ENCODE assay signal across 13 cellular contexts in genomic region chr20:23103284-23104018, GRCh38. TPM values are rescaled to one million over a fixed set of nuclear protein-coding genes. Genes with fewer than 3 reads are reported as not detected.
A peak's percentile ranks its signal among the peaks of the same experiment; 100 is the strongest.
DNase-seq lines count a peak whose midpoint lies in the region; ATAC-seq and TF ChIP-seq lines count a peak whose summit lies in the region.
"Had no signal": no experiment of that assay in that cellular context is flagged by ENCODE, and none has a peak within 500 bp of the region (broad histone marks: within the 10 kb centered on the region; RNA-seq: fewer than 3 reads in every experiment).

No MANE protein-coding gene starts in this region.

- H3K4me2 ChIP-seq in GM23248 (ENCODE audit: unreplicated experiment), result no peak overlapping the region

- H3K79me2 ChIP-seq in GM23248 (ENCODE audit: insufficient read depth), result no peaks in the 10 kb centered on the region

- H3F3A ChIP-seq in GM23248 (ENCODE audit: insufficient read depth), result no peaks in the 10 kb centered on the region

- H3K36me3 ChIP-seq in GM23248 (ENCODE audit: low read depth) (no peaks in the 10 kb centered on the region), heart right ventricle (no peaks in the 10 kb centered on the region), gastrocnemius medialis (no peaks in the 10 kb centered on the region)
- H3K36me3 ChIP-seq: ovary had no signal

- DNase-seq in GM23248 (peak; percentile 5), SKM-1 treated with dmso at 0.1 percent for 144 hours (lab: John Stamatoyannopoulos, UW; ENCODE audit: unreplicated experiment) (peak; percentile 48), heart right ventricle (no peak), gastrocnemius medialis (no peak), HUDEP-2 (lab: John Stamatoyannopoulos, UW; ENCODE audit: unreplicated experiment in 76 of 76) (no peak)
- no peak for DNase-seq in stimulated activated CD4-positive, alpha-beta T cell treated with anti-CD3 and anti-CD28 coated beads, Interleukin-12 subunit alpha, Interleukin-12 subunit beta, amount 100 ng/mL, for 4 hours
- no peak for DNase-seq in activated CD4-positive, alpha-beta T cell treated with anti-CD3 and anti-CD28 coated beads, Interleukin-2, amount 50 U/mL, for 48 hours
- DNase-seq: activated gamma-delta T cell treated with Interleukin-2 at 50 U/mL for 16 hours; DMS153; NCI-H526; ovary; stimulated activated CD4-positive, alpha-beta T cell treated with anti-CD3 and anti-CD28 coated beads, Interleukin-2, amount 100 ng/mL, for 24 hours had no signal

- H3K27ac ChIP-seq in GM23248, result no peak overlapping the region
- peak overlapping the region; percentile 61 to 90 (median 82) for H3K27ac ChIP-seq in heart right ventricle
- peak overlapping the region; percentile 38 to 76 (median 69) for H3K27ac ChIP-seq in gastrocnemius medialis
- H3K27ac ChIP-seq: ovary had no signal

- ATAC-seq in heart right ventricle, result peak in 7 of 8 donors; percentile 28 to 74 (median 57)
- ATAC-seq in gastrocnemius medialis, result peak; percentile 18 to 35
- ATAC-seq in HG02571 (IDR thresholded peaks at IDR 0.05; ENCODE audit: unreplicated experiment), result no peak

- TF ChIP-seq POLR2A in gastrocnemius medialis (IDR thresholded peaks at IDR 0.05), result no peak

- in situ Hi-C loops in GM23248 (cut with MboI) (no loop called here), gastrocnemius medialis (cut with MboI; ENCODE audit: low sequenced_read_pairs in 4 of 4) (no loop called here)

- 72 to 75% methylated on average over 11 of the region's 11 CpGs for WGBS in GM23248 (ENCODE audit: low coverage in 1 of 2, low lambda C conversion rate in 2 of 2, missing lambda C conversion rate in 2 of 2), 2 experiments
- WGBS in heart right ventricle, 2 donors, result 67 to 80% methylated on average over 11 of the region's 11 CpGs

- no peaks in the 10 kb centered on the region for H3K4me1 ChIP-seq in GM23248 (ENCODE audit: insufficient read depth)
- peaks cover 0 to 69% (median 46%) of the 10 kb centered on the region in 9 donors for H3K4me1 ChIP-seq in heart right ventricle
- H3K4me1 ChIP-seq in gastrocnemius medialis, result peaks cover 8 to 40% of the 10 kb centered on the region in 2 donors

- no peak overlapping the region for H2AFZ ChIP-seq in GM23248

- no peak for TF ChIP-seq CTCF in heart right ventricle (IDR thresholded peaks at IDR 0.05)
- no peak for TF ChIP-seq CTCF in gastrocnemius medialis (IDR thresholded peaks at IDR 0.05 in 4 of 5, conservative IDR thresholded peaks at IDR 0.05 in 1 of 5)

- H3K27me3 ChIP-seq in GM23248 (replicated peaks; ENCODE audit: insufficient read depth) (no peaks in the 10 kb centered on the region), heart right ventricle (no peaks in the 10 kb centered on the region), gastrocnemius medialis (no peaks in the 10 kb centered on the region)
- H3K27me3 ChIP-seq: ovary had no signal

- H3K9me3 ChIP-seq in GM23248 (ENCODE audit: low read depth), result no peaks in the 10 kb centered on the region
- no peaks in the 10 kb centered on the region for H3K9me3 ChIP-seq in heart right ventricle
- H3K9me3 ChIP-seq in gastrocnemius medialis, result no peaks in the 10 kb centered on the region
- H3K9me3 ChIP-seq: ovary had no signal

- no peak overlapping the region for H3K4me3 ChIP-seq in GM23248
- no peak overlapping the region for H3K4me3 ChIP-seq in heart right ventricle
- no peak overlapping the region for H3K4me3 ChIP-seq in gastrocnemius medialis
- H3K4me3 ChIP-seq: ovary had no signal

- H3K9me2 ChIP-seq in GM23248 (ENCODE audit: insufficient read depth), result no peaks in the 10 kb centered on the region

- intact Hi-C loops in heart right ventricle (cut with DNase I), result loop anchor here in 1 of 10 donors (1.0 kb wide), 1 partner anchor 17 kb away; the partner anchor contains the start of gene CD93
- intact Hi-C loops in gastrocnemius medialis (cut with DNase I; ENCODE audit: low total_unique reads), result no loop called here

- H3K9ac ChIP-seq in GM23248, result no peak overlapping the region

- H4K20me1 ChIP-seq in GM23248 (ENCODE audit: insufficient read depth), result no peaks in the 10 kb centered on the region

RNA-seq across cellular contexts. Expression of gene CD93, which starts 17.3 kb away (rescaled TPM):
- total RNA-seq in GM23248 (2014; rRNA removed; shearing (Covaris generic)), result not detected in 2 replicates
- polyA plus RNA-seq in GM23248 (2016; fragmentation: Nextera tagmentation; extraction: Ambion mirVana) (0.03 TPM in 1 of 2 replicates, not detected in the other), heart right ventricle (10 to 100 TPM; 12.7 to 24.9 TPM)
- total RNA-seq in heart right ventricle (10 to 100 TPM; 29.6 to 85.0 (median 40.0) TPM), gastrocnemius medialis (10 to 100 TPM; 17.3 to 22.2 (median 21.1) TPM)

RNA-seq across cellular contexts. Expression of gene THBD, which starts 54.0 kb away (rescaled TPM):
- 15.6 and 15.7 TPM in 2 replicates for total RNA-seq in GM23248 (2014; rRNA removed; shearing (Covaris generic))
- polyA plus RNA-seq in GM23248 (2016; fragmentation: Nextera tagmentation; extraction: Ambion mirVana), result 5.9 and 7.4 TPM in 2 replicates
- total RNA-seq in heart right ventricle, result 10 to 100 TPM; 11.1 to 61.0 (median 17.4) TPM
- 10 to 100 TPM; 12.0 to 20.6 TPM for polyA plus RNA-seq in heart right ventricle
- total RNA-seq in gastrocnemius medialis, result 10 to 100 TPM in 3 of 4 donors, 1 to 10 TPM in 1; 9.0 to 25.7 (median 17.5) TPM

Comparison
In these comparisons a context has a peak if more than half of its experiments do, and no peak if none do; other contexts are left out.
1. DNase-seq: peak in GM23248 (single experiment) and SKM-1 treated with dmso at 0.1 percent for 144 hours (single experiment); none in heart right ventricle (0 of 2), gastrocnemius medialis (0 of 2), stimulated activated CD4-positive, alpha-beta T cell treated with anti-CD3 and anti-CD28 coated beads, Interleukin-12 subunit alpha, Interleukin-12 subunit beta, amount 100 ng/mL, for 4 hours (single experiment), activated CD4-positive, alpha-beta T cell treated with anti-CD3 and anti-CD28 coated beads, Interleukin-2, amount 50 U/mL, for 48 hours (0 of 2) and HUDEP-2 (0 of 76).
2. RNA of gene CD93, which starts 17.3 kb away (total RNA-seq): 29.6 to 85.0 TPM in heart right ventricle and 17.3 to 22.2 TPM in gastrocnemius medialis; not detected in GM23248; every median in the first group is over 10 times any median in the second.